8 cellular contexts compared by ENCODE assay signal in the genomic region with DNA sequence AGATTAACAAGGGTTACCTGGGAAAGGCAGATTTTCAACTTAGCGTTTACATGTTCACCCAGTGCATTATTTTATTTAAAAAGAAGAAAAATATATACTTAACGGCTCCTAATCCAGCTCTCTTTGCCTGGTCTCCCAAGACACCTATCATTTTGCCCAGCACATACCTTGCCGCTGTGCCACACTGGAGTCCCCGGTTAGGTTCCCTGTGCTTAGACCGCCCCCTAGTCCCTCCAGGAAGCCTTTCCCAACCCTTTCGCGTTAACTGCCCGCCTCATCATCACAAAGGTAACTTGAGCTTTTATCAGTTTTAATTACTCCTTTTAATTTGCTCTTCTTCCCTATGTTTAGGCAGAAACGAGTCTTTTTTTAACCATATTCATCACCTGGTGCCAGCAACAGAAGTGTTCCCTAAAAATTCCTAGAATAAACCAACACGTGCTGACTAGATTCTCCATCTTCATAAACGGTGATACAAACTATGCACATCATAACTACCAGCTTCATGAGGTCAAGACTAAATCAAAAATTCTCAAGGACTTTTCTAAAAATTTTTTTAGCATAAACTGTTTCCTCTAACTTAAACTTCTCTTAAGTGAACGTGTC. TPM values are rescaled to one million over a fixed set of nuclear protein-coding genes. Genes with fewer than 3 reads are reported as not detected.
DNase-seq lines count a peak whose midpoint lies in the region; ATAC-seq and TF ChIP-seq lines count a peak whose summit lies in the region.

No MANE protein-coding gene starts in this region.

- peak overlapping the region; percentile 24 for H3K27ac ChIP-seq in KOPT-K1 (ENCODE audit: low read depth, low read length, poor library complexity, severe bottlenecking)
- H3K27ac ChIP-seq in left ventricle myocardium inferior (replicated peaks) = peak overlapping the region; percentile 97

- H3K4me1 ChIP-seq in left ventricle myocardium inferior = peaks cover 18% of the 10 kb centered on the region

- H3K9me3 Mint-ChIP-seq in activated T-helper 1 cell treated with anti-CD3 and anti-CD28 coated beads, Interleukin-12 subunit alpha, Interleukin-12 subunit beta, Interleukin-2, Interleukin-4 antibody, amounts not matched to agents 30 ng/mL and 10 ng/mL and 1 ng/mL, durations not matched to agents 14 hours and 24 hours and 36 hours = no peaks in the 10 kb centered on the region

- peak overlapping the region; percentile 34 for H3K27ac Mint-ChIP-seq in activated T-helper 1 cell treated with anti-CD3 and anti-CD28 coated beads, Interleukin-12 subunit alpha, Interleukin-12 subunit beta, Interleukin-2, Interleukin-4 antibody, amounts not matched to agents 30 ng/mL and 10 ng/mL and 1 ng/mL, durations not matched to agents 14 hours and 24 hours and 36 hours

- peaks cover 89% of the 10 kb centered on the region for H3K36me3 ChIP-seq in KOPT-K1 (ENCODE audit: insufficient read depth, low read length)
- peaks cover 52% of the 10 kb centered on the region for H3K36me3 ChIP-seq in left ventricle myocardium inferior

- no peaks in the 10 kb centered on the region for H3K27me3 ChIP-seq in left ventricle myocardium inferior (ENCODE audit: low read depth)

- peak; percentile 59 for DNase-seq in DMS 273 treated with DMSO at 0.1 percent for 48 hours (lab: John Stamatoyannopoulos, UW)
- DNase-seq in activated T-helper 1 cell treated with anti-CD3 and anti-CD28 coated beads, Interleukin-12 subunit alpha, Interleukin-12 subunit beta, Interleukin-2, Interleukin-4 antibody, amounts not matched to agents 30 ng/mL and 10 ng/mL and 1 ng/mL, durations not matched to agents 14 hours and 24 hours and 36 hours (ENCODE audit: low spot score) = no peak
- no peak for DNase-seq in left ventricle myocardium inferior
- peak; percentile 55 for DNase-seq in putamen (ENCODE audit: low spot score)
- DNase-seq in GM19240 (ENCODE audit: insufficient read length, low spot score) = no peak
- DNase-seq in T-helper 9 cell = no peak

- no peak for TF ChIP-seq CTCF in left ventricle myocardium inferior (IDR thresholded peaks at IDR 0.05; ENCODE audit: borderline replicate concordance)

- H3K27me3 Mint-ChIP-seq in activated T-helper 1 cell treated with anti-CD3 and anti-CD28 coated beads, Interleukin-12 subunit alpha, Interleukin-12 subunit beta, Interleukin-2, Interleukin-4 antibody, amounts not matched to agents 30 ng/mL and 10 ng/mL and 1 ng/mL, durations not matched to agents 14 hours and 24 hours and 36 hours (ENCODE audit: insufficient read depth) = no peaks in the 10 kb centered on the region

- peak overlapping the region; percentile 80 for H3K4me3 Mint-ChIP-seq in activated T-helper 1 cell treated with anti-CD3 and anti-CD28 coated beads, Interleukin-12 subunit alpha, Interleukin-12 subunit beta, Interleukin-2, Interleukin-4 antibody, amounts not matched to agents 30 ng/mL and 10 ng/mL and 1 ng/mL, durations not matched to agents 14 hours and 24 hours and 36 hours

- H3K9me3 ChIP-seq in KOPT-K1 (ENCODE audit: insufficient read depth, low read length, poor library complexity, severe bottlenecking) = no peaks in the 10 kb centered on the region
- no peaks in the 10 kb centered on the region for H3K9me3 ChIP-seq in left ventricle myocardium inferior (replicated peaks)

- peaks cover 24% of the 10 kb centered on the region for H3K4me1 Mint-ChIP-seq in activated T-helper 1 cell treated with anti-CD3 and anti-CD28 coated beads, Interleukin-12 subunit alpha, Interleukin-12 subunit beta, Interleukin-2, Interleukin-4 antibody, amounts not matched to agents 30 ng/mL and 10 ng/mL and 1 ng/mL, durations not matched to agents 14 hours and 24 hours and 36 hours (ENCODE audit: low read depth)

- intact Hi-C loops in activated T-helper 1 cell treated with anti-CD3 and anti-CD28 coated beads, Interleukin-12 subunit alpha, Interleukin-12 subunit beta, Interleukin-2, Interleukin-4 antibody, amounts not matched to agents 30 ng/mL and 10 ng/mL and 1 ng/mL, durations not matched to agents 14 hours and 24 hours and 36 hours (cut with micrococcal nuclease) = loop anchor here (1.0 kb wide), 2 partner anchors 19 to 32 kb away; a partner anchor contains a TSS
- intact Hi-C loops in left ventricle myocardium inferior (cut with micrococcal nuclease) = no loop called here

- H3K4me3 ChIP-seq in left ventricle myocardium inferior = peak overlapping the region; percentile 84

- H3K36me3 Mint-ChIP-seq in activated T-helper 1 cell treated with anti-CD3 and anti-CD28 coated beads, Interleukin-12 subunit alpha, Interleukin-12 subunit beta, Interleukin-2, Interleukin-4 antibody, amounts not matched to agents 30 ng/mL and 10 ng/mL and 1 ng/mL, durations not matched to agents 14 hours and 24 hours and 36 hours (ENCODE audit: low read depth) = peaks cover 31% of the 10 kb centered on the region

- no peak for ATAC-seq in GM21576 (IDR thresholded peaks at IDR 0.05; ENCODE audit: unreplicated experiment)

RNA-seq across cellular contexts. Expression of a gene that starts 19.7 kb away (rescaled TPM):
- total RNA-seq in activated T-helper 1 cell treated with anti-CD3 and anti-CD28 coated beads, Interleukin-12 subunit alpha, Interleukin-12 subunit beta, Interleukin-2, Interleukin-4 antibody, amounts not matched to agents 30 ng/mL and 10 ng/mL and 1 ng/mL, durations not matched to agents 14 hours and 24 hours and 36 hours = 296 and 312 TPM in 2 replicates
- 88.0 TPM for total RNA-seq in left ventricle myocardium inferior

RNA-seq across cellular contexts. Expression of a gene that starts 31.7 kb away (rescaled TPM):
- total RNA-seq in activated T-helper 1 cell treated with anti-CD3 and anti-CD28 coated beads, Interleukin-12 subunit alpha, Interleukin-12 subunit beta, Interleukin-2, Interleukin-4 antibody, amounts not matched to agents 30 ng/mL and 10 ng/mL and 1 ng/mL, durations not matched to agents 14 hours and 24 hours and 36 hours = 28.8 TPM in 2 replicates
- 14.9 TPM for total RNA-seq in left ventricle myocardium inferior

RNA-seq across cellular contexts. Expression of a gene that starts 43.4 kb away (rescaled TPM):
- 48.9 and 57.2 TPM in 2 replicates for total RNA-seq in activated T-helper 1 cell treated with anti-CD3 and anti-CD28 coated beads, Interleukin-12 subunit alpha, Interleukin-12 subunit beta, Interleukin-2, Interleukin-4 antibody, amounts not matched to agents 30 ng/mL and 10 ng/mL and 1 ng/mL, durations not matched to agents 14 hours and 24 hours and 36 hours
- total RNA-seq in left ventricle myocardium inferior = 13.6 TPM

Comparison
In these comparisons a context has a peak if more than half of its experiments do, and no peak if none do; other contexts are left out.
1. DNase-seq: peak in DMS 273 treated with DMSO at 0.1 percent for 48 hours (single experiment) and putamen (single experiment); none in activated T-helper 1 cell treated with anti-CD3 and anti-CD28 coated beads, Interleukin-12 subunit alpha, Interleukin-12 subunit beta, Interleukin-2, Interleukin-4 antibody, amounts not matched to agents 30 ng/mL and 10 ng/mL and 1 ng/mL, durations not matched to agents 14 hours and 24 hours and 36 hours (single experiment), left ventricle myocardium inferior (single experiment), GM19240 (single experiment) and T-helper 9 cell (single experiment).